In the genomic region with DNA sequence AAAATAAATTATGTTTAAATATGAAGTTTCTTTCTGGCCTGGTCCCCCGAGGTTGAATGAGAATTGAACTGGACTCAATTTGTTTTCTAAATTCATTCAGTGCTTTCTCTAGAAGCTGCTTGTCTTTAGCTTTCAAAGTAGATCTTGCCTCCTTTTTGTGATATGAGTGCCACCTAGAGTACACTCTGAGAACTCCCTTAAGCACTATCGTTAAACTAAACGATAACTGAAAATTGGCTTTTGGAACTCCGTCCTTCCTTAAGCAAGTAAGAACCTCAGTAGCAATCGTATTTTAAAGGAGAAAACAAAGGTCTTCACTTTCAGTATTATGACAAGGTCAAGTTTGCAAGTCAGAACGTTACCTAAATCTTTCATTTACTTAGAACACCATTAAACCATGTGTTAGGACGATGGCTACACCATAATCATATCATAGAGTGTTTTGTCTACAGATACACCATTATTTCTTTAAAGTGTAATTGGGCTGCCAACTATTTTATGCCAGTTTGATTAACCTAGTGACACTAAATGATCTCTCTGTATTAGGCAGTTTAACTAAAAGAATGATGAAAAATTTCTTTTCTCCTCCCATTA, we compare ENCODE assay signal across 9 cellular contexts.
A peak's percentile ranks its signal among the peaks of the same experiment; 100 is the strongest.
DNase-seq lines count a peak whose midpoint lies in the region; ATAC-seq, FAIRE-seq and TF ChIP-seq lines count a peak whose summit lies in the region.
"Had no signal": no experiment of that assay in that cellular context is flagged by ENCODE, and none has a peak within 500 bp of the region (broad histone marks: within the 10 kb centered on the region; RNA-seq: fewer than 3 reads in every experiment).

No MANE protein-coding gene starts in this region.

- H3F3A ChIP-seq in GM23248 (ENCODE audit: insufficient read depth) = no peaks in the 10 kb centered on the region

- FAIRE-seq in RCC 7860 (lab: Jason Lieb, UNC) = no peak

- H3K9ac ChIP-seq in GM23248 = no peak overlapping the region
- H3K9ac ChIP-seq: BLaER1 had no signal

- no peaks in the 10 kb centered on the region for H3K9me3 ChIP-seq in GM23248 (ENCODE audit: low read depth)
- H3K9me3 ChIP-seq: BLaER1 had no signal

- no peak overlapping the region for H3K4me3 ChIP-seq in GM23248
- peak overlapping the region in 4 of 59 donors; percentile 8 to 26 (median 12) for H3K4me3 ChIP-seq in dorsolateral prefrontal cortex
- H3K4me3 ChIP-seq: BLaER1 had no signal

- 14% methylated on average over 7 of the region's 7 CpGs for WGBS in GM23248 (ENCODE audit: low coverage in 1 of 2, low lambda C conversion rate in 2 of 2, missing lambda C conversion rate in 2 of 2), 2 experiments

- intact Hi-C loops in dorsolateral prefrontal cortex (cut with DNase I) = loop anchor here (2.0 to 10.0 kb wide), 6 partner anchors 202 to 672 kb away; no protein-coding TSS in a partner anchor

- ATAC-seq in GM21447 (IDR thresholded peaks at IDR 0.05; ENCODE audit: unreplicated experiment) = no peak

- peak; percentile 43 to 95 (median 84) for TF ChIP-seq CTCF in dorsolateral prefrontal cortex (IDR thresholded peaks at IDR 0.05 in 54 of 56, conservative IDR thresholded peaks at IDR 0.05 in 2 of 56; ENCODE audit: low read depth in 1 of 56, partially characterized antibody in 56 of 56)

- peaks cover 24% of the 10 kb centered on the region for H3K27me3 ChIP-seq in GM23248 (replicated peaks; ENCODE audit: insufficient read depth)
- H3K27me3 ChIP-seq in dorsolateral prefrontal cortex = peaks cover 0 to 35% (median 0%) of the 10 kb centered on the region in 45 donors
- H3K27me3 ChIP-seq: BLaER1 had no signal

- no peak overlapping the region for H3K27ac ChIP-seq in GM23248
- no peak overlapping the region for H3K27ac ChIP-seq in dorsolateral prefrontal cortex
- H3K27ac ChIP-seq: BLaER1 had no signal

- DNase-seq in NOMO-1 (lab: John Stamatoyannopoulos, UW; ENCODE audit: unreplicated experiment in 2 of 2) (peak; percentile 24 to 36), NOMO-1 treated with dmso at 0.1 percent for 144 hours (lab: John Stamatoyannopoulos, UW; ENCODE audit: unreplicated experiment) (no peak), GM23248 (peak; percentile 73), M059J (ENCODE audit: low read depth) (peak; percentile 58), RCC 7860 (ENCODE audit: low spot score) (peak; percentile 17), dorsolateral prefrontal cortex (no peak), midbrain (lab: John Stamatoyannopoulos, UW) (peak; percentile 70)

- H3K36me3 ChIP-seq in GM23248 (ENCODE audit: low read depth) = no peaks in the 10 kb centered on the region
- H3K36me3 ChIP-seq: BLaER1 had no signal

- H2AFZ ChIP-seq in GM23248 = 0 out of 2 replicates have a peak overlapping the region, but pooled peaks have one; percentile 30

- no peaks in the 10 kb centered on the region for H3K79me2 ChIP-seq in GM23248 (ENCODE audit: insufficient read depth)

- no peaks in the 10 kb centered on the region for H4K20me1 ChIP-seq in GM23248 (ENCODE audit: insufficient read depth)
- H4K20me1 ChIP-seq: BLaER1 had no signal

- in situ Hi-C loops in GM23248 (cut with MboI) = loop anchor here (10.0 kb wide), 2 partner anchors 222 to 682 kb away; no protein-coding TSS in a partner anchor

- no peaks in the 10 kb centered on the region for H3K9me2 ChIP-seq in GM23248 (ENCODE audit: insufficient read depth)

- no peaks in the 10 kb centered on the region for H3K4me1 ChIP-seq in GM23248 (ENCODE audit: insufficient read depth)
- H3K4me1 ChIP-seq: BLaER1 had no signal

- peak overlapping the region; percentile 19 for H3K4me2 ChIP-seq in GM23248 (ENCODE audit: unreplicated experiment)
- H3K4me2 ChIP-seq: BLaER1 had no signal

Comparison
In these comparisons a context has a peak if more than half of its experiments do, and no peak if none do; other contexts are left out.
1. DNase-seq: peak in NOMO-1 (2 of 2), GM23248 (single experiment), M059J (single experiment), RCC 7860 (single experiment) and midbrain (single experiment); none in NOMO-1 treated with dmso at 0.1 percent for 144 hours (single experiment) and dorsolateral prefrontal cortex (0 of 10).